Comparison of ENCODE assay signal across 25 cellular contexts in genomic region chr15:73329501-73330200, GRCh38. TPM values are rescaled to one million over a fixed set of nuclear protein-coding genes. Genes with fewer than 3 reads are reported as not detected.
DNase-seq lines count a peak whose midpoint lies in the region; ATAC-seq and TF ChIP-seq lines count a peak whose summit lies in the region.
"Had no signal": no experiment of that assay in that cellular context is flagged by ENCODE, and none has a peak within 500 bp of the region (broad histone marks: within the 10 kb centered on the region; RNA-seq: fewer than 3 reads in every experiment).

No MANE protein-coding gene starts in this region.

- H3K4me3 ChIP-seq in right atrium auricular region: no peak overlapping the region
- H3K4me3 ChIP-seq in testis: no peak overlapping the region
- no peak overlapping the region for H3K4me3 ChIP-seq in tibial artery
- no peak overlapping the region for H3K4me3 ChIP-seq in ascending aorta
- H3K4me3 ChIP-seq: SK-N-MC had no signal

- H3K27ac ChIP-seq in right atrium auricular region (no peak overlapping the region), testis (peak overlapping the region; percentile 47 to 50), tibial artery (no peak overlapping the region), ascending aorta (no peak overlapping the region)
- H3K27ac ChIP-seq: C4-2B, HL-60, SK-N-MC had no signal

- CTCF ChIA-PET in WTC11 (lab: Charles Lee): interaction anchor here (1.3 kb wide), 1 partner anchor 307 kb away, joined by 4 read pairs; no protein-coding TSS in a partner anchor

- no peaks in the 10 kb centered on the region for H3K9me3 ChIP-seq in right atrium auricular region
- H3K9me3 ChIP-seq in testis: no peaks in the 10 kb centered on the region
- H3K9me3 ChIP-seq in tibial artery: no peaks in the 10 kb centered on the region
- H3K9me3 ChIP-seq in ascending aorta: no peaks in the 10 kb centered on the region

- H3K36me3 Mint-ChIP-seq in WTC11: no peaks in the 10 kb centered on the region

- H3K9me3 Mint-ChIP-seq in WTC11: no peaks in the 10 kb centered on the region
- H3K9me3 Mint-ChIP-seq: HFFc6 had no signal

- WGBS in testis, 2 donors: 63 to 77% methylated on average over 9 to 21 of the region's 21 CpGs

- no peak for TF ChIP-seq POLR2A in testis (IDR thresholded peaks at IDR 0.05)

- H3K4me1 Mint-ChIP-seq in WTC11: 0 out of 2 replicates have a peak, but pooled peaks cover 3% of the 10 kb centered on the region

- H3K27me3 ChIP-seq in right atrium auricular region (no peaks in the 10 kb centered on the region), testis (no peaks in the 10 kb centered on the region), tibial artery (peaks cover 0 to 6% of the 10 kb centered on the region in 2 donors), ascending aorta (no peaks in the 10 kb centered on the region)

- H3K27ac Mint-ChIP-seq in WTC11: no peak overlapping the region
- H3K27ac Mint-ChIP-seq: HFFc6 had no signal

- DNase-seq in cardiac septum (ENCODE audit: low spot score) (peak; percentile 63), right atrium auricular region (ENCODE audit: low spot score) (no peak), WTC11 (ENCODE audit: low spot score) (peak; percentile 7), mesenteric fat pad (ENCODE audit: low spot score) (peak; percentile 81), testis (peak; percentile 72), tibial artery (no peak), ascending aorta (ENCODE audit: low spot score in 2 of 2) (no peak), NCI-H748 treated with DMSO at 0.1 percent for 48 hours (lab: John Stamatoyannopoulos, UW) (no peak)
- DNase-seq: 8988T, DMS53, GF-D8, HFFc6, KG1, NCI-H1092 treated with DMSO at 0.1 percent for 48 hours, NCI-H146, NCI-H2029 treated with DMSO at 0.1 percent for 48 hours, NCI-H345, NCI-H524 treated with DMSO at 0.1 percent for 48 hours, SHP77 treated with DMSO at 0.1 percent for 48 hours, SW 1271 had no signal

- H3K27me3 Mint-ChIP-seq in WTC11 (ENCODE audit: low read depth): no peaks in the 10 kb centered on the region

- no peak for ATAC-seq in WTC11

- H3K4me1 ChIP-seq in right atrium auricular region: peaks cover 0 to 18% of the 10 kb centered on the region in 2 donors
- H3K4me1 ChIP-seq in testis: peaks cover 22% of the 10 kb centered on the region
- H3K4me1 ChIP-seq in tibial artery: peaks cover 0 to 17% (median 9%) of the 10 kb centered on the region in 4 donors
- H3K4me1 ChIP-seq in ascending aorta: no peaks in the 10 kb centered on the region

- H3K36me3 ChIP-seq in right atrium auricular region (peaks cover 4% of the 10 kb centered on the region), testis (ENCODE audit: low read depth, missing control alignments) (no peaks in the 10 kb centered on the region), tibial artery (no peaks in the 10 kb centered on the region), ascending aorta (no peaks in the 10 kb centered on the region)

- intact Hi-C loops in cardiac septum (cut with DNase I) (loop anchor here (10.0 kb wide), 1 partner anchor 375 kb away; no protein-coding TSS in a partner anchor), testis (cut with DNase I; ENCODE audit: low total_unique reads) (no loop called here), tibial artery (cut with DNase I; ENCODE audit: low total_unique reads) (no loop called here), ascending aorta (cut with DNase I) (no loop called here)

- no peak for TF ChIP-seq CTCF in right atrium auricular region (IDR thresholded peaks at IDR 0.05)
- no peak for TF ChIP-seq CTCF in WTC11 (IDR thresholded peaks at IDR 0.05)
- no peak for TF ChIP-seq CTCF in testis (IDR thresholded peaks at IDR 0.05)
- TF ChIP-seq CTCF in tibial artery (IDR thresholded peaks at IDR 0.05): no peak
- TF ChIP-seq CTCF in ascending aorta (IDR thresholded peaks at IDR 0.05): no peak

- POLR2A ChIA-PET in WTC11 (lab: Charles Lee): no interaction called here

- H3K4me3 Mint-ChIP-seq in WTC11: no peak overlapping the region
- H3K4me3 Mint-ChIP-seq: HFFc6 had no signal

TF ChIP-seq in WTC11, 78 proteins besides CTCF, POLR2A, EP300 and RAD21:
- TF ChIP-seq KAT7 (CRISPR knock-in tag; IDR thresholded peaks at IDR 0.05; ENCODE audit: borderline replicate concordance) (no peak), TP53 (CRISPR knock-in tag; IDR thresholded peaks at IDR 0.05) (no peak), ESRRA (CRISPR knock-in tag; IDR thresholded peaks at IDR 0.05; ENCODE audit: borderline replicate concordance) (no peak), RELA (CRISPR knock-in tag; IDR thresholded peaks at IDR 0.05; ENCODE audit: borderline replicate concordance) (no peak), CREM (CRISPR knock-in tag; IDR thresholded peaks at IDR 0.05) (no peak), RORB (CRISPR knock-in tag; IDR thresholded peaks at IDR 0.05) (no peak), FOXP4 (CRISPR knock-in tag; IDR thresholded peaks at IDR 0.05) (no peak), FOXJ3 (CRISPR knock-in tag; IDR thresholded peaks at IDR 0.05; ENCODE audit: borderline replicate concordance) (no peak), ZNF532 (CRISPR knock-in tag; IDR thresholded peaks at IDR 0.05; ENCODE audit: borderline replicate concordance) (no peak)
- TF ChIP-seq, protein P1, sequence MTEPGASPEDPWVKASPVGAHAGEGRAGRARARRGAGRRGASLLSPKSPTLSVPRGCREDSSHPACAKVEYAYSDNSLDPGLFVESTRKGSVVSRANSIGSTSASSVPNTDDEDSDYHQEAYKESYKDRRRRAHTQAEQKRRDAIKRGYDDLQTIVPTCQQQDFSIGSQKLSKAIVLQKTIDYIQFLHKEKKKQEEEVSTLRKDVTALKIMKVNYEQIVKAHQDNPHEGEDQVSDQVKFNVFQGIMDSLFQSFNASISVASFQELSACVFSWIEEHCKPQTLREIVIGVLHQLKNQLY (CRISPR knock-in tag; IDR thresholded peaks at IDR 0.05): no peak
- TF ChIP-seq, protein P2, sequence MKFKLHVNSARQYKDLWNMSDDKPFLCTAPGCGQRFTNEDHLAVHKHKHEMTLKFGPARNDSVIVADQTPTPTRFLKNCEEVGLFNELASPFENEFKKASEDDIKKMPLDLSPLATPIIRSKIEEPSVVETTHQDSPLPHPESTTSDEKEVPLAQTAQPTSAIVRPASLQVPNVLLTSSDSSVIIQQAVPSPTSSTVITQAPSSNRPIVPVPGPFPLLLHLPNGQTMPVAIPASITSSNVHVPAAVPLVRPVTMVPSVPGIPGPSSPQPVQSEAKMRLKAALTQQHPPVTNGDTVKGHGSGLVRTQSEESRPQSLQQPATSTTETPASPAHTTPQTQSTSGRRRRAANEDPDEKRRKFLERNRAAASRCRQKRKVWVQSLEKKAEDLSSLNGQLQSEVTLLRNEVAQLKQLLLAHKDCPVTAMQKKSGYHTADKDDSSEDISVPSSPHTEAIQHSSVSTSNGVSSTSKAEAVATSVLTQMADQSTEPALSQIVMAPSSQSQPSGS (CRISPR knock-in tag; IDR thresholded peaks at IDR 0.05; ENCODE audit: borderline replicate concordance, low read depth): no peak

RNA-seq across cellular contexts. Expression of gene HCN4, which starts 39.1 kb away (rescaled TPM):
- total RNA-seq in cardiac septum: 6.2 TPM
- total RNA-seq in right atrium auricular region: 10 to 100 TPM in 1 of 2 donors, 1 to 10 TPM in 1; 6.9 to 45.3 TPM
- total RNA-seq in WTC11 (2021): 8.6 to 10.5 TPM (median 9.0 TPM) in 3 replicates
- total RNA-seq in mesenteric fat pad: not detected
- 10 to 100 TPM; 12.6 to 17.6 TPM for total RNA-seq in testis
- 9.1 TPM for polyA plus RNA-seq in testis (ENCODE audit: insufficient read depth, low read depth, low replicate concordance)
- not detected for total RNA-seq in ascending aorta
- total RNA-seq: HFFc6, HT-29, RPMI7951 had no signal

Comparison
In these comparisons a context has a peak if more than half of its experiments do, and no peak if none do; other contexts are left out.
1. DNase-seq: peak in cardiac septum (single experiment), WTC11 (single experiment), mesenteric fat pad (single experiment) and testis (single experiment); none in right atrium auricular region (single experiment), tibial artery (0 of 2), ascending aorta (0 of 2) and NCI-H748 treated with DMSO at 0.1 percent for 48 hours (single experiment).
2. H3K27ac ChIP-seq: peak in testis (2 of 2); none in right atrium auricular region (0 of 2), tibial artery (0 of 2) and ascending aorta (0 of 2).